13 cellular contexts compared by ENCODE assay signal in genomic region chr7:27107901-27108381, GRCh38. TPM values are rescaled to one million over a fixed set of nuclear protein-coding genes. Genes with fewer than 3 reads are reported as not detected.
DNase-seq lines count a peak whose midpoint lies in the region; ATAC-seq and TF ChIP-seq lines count a peak whose summit lies in the region.
"Had no signal": no experiment of that assay in that cellular context is flagged by ENCODE, and none has a peak within 500 bp of the region (broad histone marks: within the 10 kb centered on the region; RNA-seq: fewer than 3 reads in every experiment).

No MANE protein-coding gene starts in this region.

- H3K4me1 Mint-ChIP-seq in endothelial cell (ENCODE audit: unreplicated experiment) (peaks cover 45% of the 10 kb centered on the region), CD14-positive monocyte (peaks cover 6% of the 10 kb centered on the region)

- H3K27me3 ChIP-seq in lower lobe of right lung (ENCODE audit: low read depth) (peaks cover 41% of the 10 kb centered on the region), stomach (peaks cover 6 to 96% (median 41%) of the 10 kb centered on the region in 3 donors)
- H3K27me3 ChIP-seq: BLaER1 had no signal

- H3K4me3 Mint-ChIP-seq in endothelial cell (ENCODE audit: unreplicated experiment) (peak overlapping the region; percentile 63), CD14-positive monocyte (no peak overlapping the region)

- TF ChIP-seq POLR2A in stomach (IDR thresholded peaks at IDR 0.05), result no peak

- H3K27ac ChIP-seq in lower lobe of right lung, result peak overlapping the region; percentile 94
- H3K27ac ChIP-seq in stomach, result peak overlapping the region; percentile 89 to 99 (median 94)
- H3K27ac ChIP-seq: BLaER1 had no signal

- TF ChIP-seq EP300 in stomach (IDR thresholded peaks at IDR 0.05), result no peak

- H3K36me3 Mint-ChIP-seq in endothelial cell (ENCODE audit: low read depth, unreplicated experiment) (no peaks in the 10 kb centered on the region), CD14-positive monocyte (peaks cover 5 to 10% of the 10 kb centered on the region in 2 donors)
- peaks cover 0 to 8% of the 10 kb centered on the region in 2 donors for H3K36me3 Mint-ChIP-seq in activated naive CD4-positive, alpha-beta T cell treated with anti-CD3 and anti-CD28 coated beads, Interleukin-2, amount 50 U/mL, for 72 hours

- DNase-seq in endothelial cell (ENCODE audit: low spot score) (no peak), lower lobe of right lung (no peak), stomach (no peak), NCI-H446 (lab: John Stamatoyannopoulos, UW) (no peak), CD14-positive monocyte (ENCODE audit: low spot score) (no peak)
- DNase-seq in activated naive CD4-positive, alpha-beta T cell treated with anti-CD3 and anti-CD28 coated beads, Interleukin-2, amount 50 U/mL, for 72 hours (ENCODE audit: low spot score in 2 of 2), result no peak
- DNase-seq: activated CD4-positive, alpha-beta T cell treated with anti-CD3 and anti-CD28 coated beads for 48 hours; activated effector memory CD4-positive, alpha-beta T cell treated with Interleukin-2 at 50 U/mL for 16 hours; NCI-H2029 treated with DMSO at 0.1 percent for 48 hours; SW 1271 had no signal

- 20 to 42% (median 27%) methylated on average over 9 to 30 of the region's 30 CpGs for WGBS in stomach, 5 donors

- ATAC-seq in lower lobe of right lung (peak; percentile 15 to 24), HG02840 (IDR thresholded peaks at IDR 0.05; ENCODE audit: low FRiP score, unreplicated experiment) (no peak)
- no peak for ATAC-seq in activated naive CD4-positive, alpha-beta T cell treated with anti-CD3 and anti-CD28 coated beads, Interleukin-2, amount 50 U/mL, for 72 hours

- peaks cover 40% of the 10 kb centered on the region for H3K27me3 Mint-ChIP-seq in endothelial cell (ENCODE audit: unreplicated experiment)
- H3K27me3 Mint-ChIP-seq in CD14-positive monocyte (ENCODE audit: low read depth in 3 of 3), result peaks cover 30 to 38% (median 33%) of the 10 kb centered on the region in 3 donors

- TF ChIP-seq CTCF in WI38 (IDR thresholded peaks at IDR 0.05; ENCODE audit: low read depth, low read length) (no peak), endothelial cell (IDR thresholded peaks at IDR 0.05; ENCODE audit: unreplicated experiment) (no peak), lower lobe of right lung (IDR thresholded peaks at IDR 0.05) (no peak), stomach (IDR thresholded peaks at IDR 0.05) (no peak), CD14-positive monocyte (IDR thresholded peaks at IDR 0.05) (no peak)

- H3K9me3 ChIP-seq in lower lobe of right lung (no peaks in the 10 kb centered on the region), stomach (peaks cover 0 to 4% (median 0%) of the 10 kb centered on the region in 4 donors)

- intact Hi-C loops in lower lobe of right lung (cut with DNase I), result no loop called here
- intact Hi-C loops in stomach (cut with DNase I; ENCODE audit: low total_unique reads), result no loop called here
- intact Hi-C loops in CD14-positive monocyte (cut with micrococcal nuclease), result no loop called here

- H3K9me3 Mint-ChIP-seq in endothelial cell (ENCODE audit: unreplicated experiment) (no peaks in the 10 kb centered on the region), CD14-positive monocyte (peaks cover 0 to 15% (median 11%) of the 10 kb centered on the region in 7 donors)
- H3K9me3 Mint-ChIP-seq in activated naive CD4-positive, alpha-beta T cell treated with anti-CD3 and anti-CD28 coated beads, Interleukin-2, amount 50 U/mL, for 72 hours, result no peaks in the 10 kb centered on the region

- H3K4me1 ChIP-seq in lower lobe of right lung (peaks cover 59% of the 10 kb centered on the region), stomach (peaks cover 10 to 75% (median 34%) of the 10 kb centered on the region in 4 donors)
- H3K4me1 ChIP-seq: BLaER1 had no signal

- peak overlapping the region; percentile 59 for H3K4me3 ChIP-seq in WI38 (ENCODE audit: low read depth, low read length)
- peak overlapping the region; percentile 49 for H3K4me3 ChIP-seq in lower lobe of right lung
- peak overlapping the region; percentile 39 to 46 (median 44) for H3K4me3 ChIP-seq in stomach
- H3K4me3 ChIP-seq: BLaER1 had no signal

- H3K36me3 ChIP-seq in lower lobe of right lung (no peaks in the 10 kb centered on the region), stomach (no peaks in the 10 kb centered on the region)
- H3K36me3 ChIP-seq: BLaER1 had no signal

- H3K27ac Mint-ChIP-seq in endothelial cell (ENCODE audit: unreplicated experiment) (no peak overlapping the region), CD14-positive monocyte (no peak overlapping the region)
- no peak overlapping the region for H3K27ac Mint-ChIP-seq in activated naive CD4-positive, alpha-beta T cell treated with anti-CD3 and anti-CD28 coated beads, Interleukin-2, amount 50 U/mL, for 72 hours

RNA-seq across cellular contexts. Expression of gene HOXA2, which starts 5.5 kb away (rescaled TPM):
- total RNA-seq in endothelial cell (ENCODE audit: unreplicated experiment), result 1.1 TPM
- total RNA-seq in lower lobe of right lung, result 1.5 TPM
- total RNA-seq in stomach, result 1 to 10 TPM in 3 of 5 donors, under 1 TPM in 1, not detected in 1; 0.89 to 2.3 (median 1.1) TPM
- 1 to 10 TPM; 1.1 to 3.7 (median 1.2) TPM for polyA plus RNA-seq in stomach
- not detected for total RNA-seq in activated naive CD4-positive, alpha-beta T cell treated with anti-CD3 and anti-CD28 coated beads, Interleukin-2, amount 50 U/mL, for 72 hours
- not detected for polyA plus RNA-seq in CD14-positive monocyte

RNA-seq across cellular contexts. Expression of gene HOXA1, which starts 12.1 kb away (rescaled TPM):
- 3.5 TPM for total RNA-seq in endothelial cell (ENCODE audit: unreplicated experiment)
- total RNA-seq in lower lobe of right lung, result 0.77 TPM
- under 1 TPM in 1 of 5 donors, not detected in 4; 0.55 TPM for total RNA-seq in stomach
- polyA plus RNA-seq in stomach, result 1 to 10 TPM in 1 of 3 donors, under 1 TPM in 1, not detected in 1; 0.31 to 1.1 TPM
- under 1 TPM in 1 of 2 donors, not detected in 1; 0.16 TPM for total RNA-seq in activated naive CD4-positive, alpha-beta T cell treated with anti-CD3 and anti-CD28 coated beads, Interleukin-2, amount 50 U/mL, for 72 hours
- under 1 TPM in 1 of 2 donors, not detected in 1; 0.11 TPM for polyA plus RNA-seq in CD14-positive monocyte

RNA-seq across cellular contexts. Expression of gene HOXA4, which starts 22.6 kb away (rescaled TPM):
- 0.31 TPM for total RNA-seq in endothelial cell (ENCODE audit: unreplicated experiment)
- 8.5 TPM for total RNA-seq in lower lobe of right lung
- total RNA-seq in stomach, result 1 to 10 TPM in 3 of 5 donors, under 1 TPM in 2; 0.55 to 5.8 (median 2.2) TPM
- polyA plus RNA-seq in stomach, result 10 to 100 TPM in 1 of 3 donors, 1 to 10 TPM in 2; 4.4 to 17.0 (median 5.9) TPM
- total RNA-seq in activated naive CD4-positive, alpha-beta T cell treated with anti-CD3 and anti-CD28 coated beads, Interleukin-2, amount 50 U/mL, for 72 hours, result under 1 TPM in 1 of 2 donors, not detected in 1; 0.59 TPM
- not detected for polyA plus RNA-seq in CD14-positive monocyte

RNA-seq across cellular contexts. Expression of gene HOXA5, which starts 35.5 kb away (rescaled TPM):
- 0.59 TPM for total RNA-seq in endothelial cell (ENCODE audit: unreplicated experiment)
- 16.0 TPM for total RNA-seq in lower lobe of right lung
- 10 to 100 TPM in 3 of 5 donors, 1 to 10 TPM in 2; 2.9 to 53.1 (median 18.2) TPM for total RNA-seq in stomach
- 10 to 100 TPM in 1 of 3 donors, 1 to 10 TPM in 2; 7.5 to 12.8 (median 7.8) TPM for polyA plus RNA-seq in stomach
- not detected for total RNA-seq in activated naive CD4-positive, alpha-beta T cell treated with anti-CD3 and anti-CD28 coated beads, Interleukin-2, amount 50 U/mL, for 72 hours
- polyA plus RNA-seq in CD14-positive monocyte, result 1 to 10 TPM in 1 of 2 donors, under 1 TPM in 1; 0.85 to 1.8 TPM

RNA-seq across cellular contexts. Expression of gene HOXA6, which starts 39.6 kb away (rescaled TPM):
- not detected for total RNA-seq in endothelial cell (ENCODE audit: unreplicated experiment)
- total RNA-seq in lower lobe of right lung, result 4.6 TPM
- total RNA-seq in stomach, result 10 to 100 TPM in 1 of 5 donors, 1 to 10 TPM in 1, not detected in 3; 3.7 to 12.7 TPM
- polyA plus RNA-seq in stomach, result under 1 TPM in 1 of 3 donors, not detected in 2; 0.81 TPM
- total RNA-seq in activated naive CD4-positive, alpha-beta T cell treated with anti-CD3 and anti-CD28 coated beads, Interleukin-2, amount 50 U/mL, for 72 hours, result under 1 TPM in 1 of 2 donors, not detected in 1; 0.31 TPM
- polyA plus RNA-seq in CD14-positive monocyte, result not detected

Comparison
In these comparisons a context has a peak if more than half of its experiments do, and no peak if none do; other contexts are left out.
1. ATAC-seq: peak in lower lobe of right lung (2 of 2); none in activated naive CD4-positive, alpha-beta T cell treated with anti-CD3 and anti-CD28 coated beads, Interleukin-2, amount 50 U/mL, for 72 hours (0 of 2) and HG02840 (single experiment).
2. Peak in every context shown above with its lines, with median percentiles within 50 percentile points of each other: H3K4me3 ChIP-seq.